Comparison of ENCODE assay signal across 1 cellular context in genomic region chr12:10016881-10017280, GRCh38.
TF ChIP-seq lines count a peak whose summit lies in the region.

No MANE protein-coding gene starts in this region.

TF ChIP-seq in HepG2, 621 proteins besides CTCF, POLR2A, EP300 and RAD21:
- peak; percentile 73 for TF ChIP-seq NFE2L2 (IDR thresholded peaks at IDR 0.05; ENCODE audit: low read length)
- no peak for TF ChIP-seq ZNF574 (CRISPR knock-in tag; IDR thresholded peaks at IDR 0.05)
